Comparison of ENCODE assay signal across 13 cellular contexts in genomic region chr3:175477651-175478224, GRCh38.
DNase-seq lines count a peak whose midpoint lies in the region; ATAC-seq and TF ChIP-seq lines count a peak whose summit lies in the region.
"Had no signal": no experiment of that assay in that cellular context is flagged by ENCODE, and none has a peak within 500 bp of the region (broad histone marks: within the 10 kb centered on the region; RNA-seq: fewer than 3 reads in every experiment).

No MANE protein-coding gene starts in this region.

- ATAC-seq in GM19328 (IDR thresholded peaks at IDR 0.05; ENCODE audit: unreplicated experiment) = peak; percentile 65
- peak; percentile 100 for ATAC-seq in HG02870 (IDR thresholded peaks at IDR 0.05; ENCODE audit: unreplicated experiment)
- ATAC-seq in HG03558 (IDR thresholded peaks at IDR 0.05; ENCODE audit: extremely low read depth, unreplicated experiment) = peak; percentile 94
- ATAC-seq: activated CD8-positive, alpha-beta memory T cell treated with anti-CD3 and anti-CD28 coated beads, Interleukin-2, amount 10 ng/mL, durations not matched to agents 7 days and 5 days; right cardiac atrium had no signal

- no peak for TF ChIP-seq CTCF in 22Rv1 (IDR thresholded peaks at IDR 0.05)

- peak overlapping the region; percentile 75; the same call in 1 of the 2 replicates for H3K27ac ChIP-seq in 22Rv1

- no peak for DNase-seq in stimulated activated naive CD4-positive, alpha-beta T cell treated with Interleukin-2 at 50 U/mL for 16 hours (lab: John Stamatoyannopoulos, UW)
- no peak for DNase-seq in SIG-M5 (lab: John Stamatoyannopoulos, UW)
- no peak for DNase-seq in DMS153 (lab: John Stamatoyannopoulos, UW)
- no peak for DNase-seq in HCEC 1CT
- DNase-seq: activated CD8-positive, alpha-beta memory T cell treated with anti-CD3 and anti-CD28 coated beads, Interleukin-2, amount 10 ng/mL, durations not matched to agents 7 days and 5 days; amniotic stem cell; endodermal cell; NCI-H1436; right cardiac atrium had no signal
